ENCODE assay signal across 8 cellular contexts in the genomic region with DNA sequence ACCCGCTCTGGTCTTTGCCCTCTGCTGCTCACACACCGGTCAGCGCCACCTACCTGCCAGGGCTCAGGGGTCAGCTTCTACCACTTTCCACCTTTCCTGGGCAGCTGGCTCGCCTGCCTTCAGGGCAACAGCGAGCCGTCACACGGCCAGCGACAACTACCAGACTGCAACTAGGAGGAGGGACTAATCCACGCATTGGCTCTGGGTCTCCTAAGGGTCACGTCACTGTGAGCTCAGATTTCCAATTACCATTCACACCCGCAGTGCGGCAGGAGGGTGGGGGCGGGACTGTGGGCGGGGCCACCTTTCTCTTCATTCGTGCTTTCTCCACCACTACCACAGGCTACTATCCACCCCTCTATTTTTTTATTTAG. TPM values are rescaled to one million over a fixed set of nuclear protein-coding genes. Genes with fewer than 3 reads are reported as not detected.
DNase-seq lines count a peak whose midpoint lies in the region; ATAC-seq and TF ChIP-seq lines count a peak whose summit lies in the region.

A gene (minus strand): TSS at position 172 of the 374 bp plus-strand sequence. CDS start 1,712 bp downstream, outside the sequence.

- peak within 1 kb of the TSS; percentile 86; the same call in 1 of the 2 replicates for H2AFZ ChIP-seq in GM23338

- no peak for TF ChIP-seq CTCF in GM23338 (conservative IDR thresholded peaks at IDR 0.05; ENCODE audit: low read depth in 2 of 2)
- TF ChIP-seq CTCF in left lung (IDR thresholded peaks at IDR 0.05) = no peak

- peaks cover 4% of the 10 kb centered on the region; the same call in 1 of the 3 replicates for H3K9me3 Mint-ChIP-seq in GM23338

- H3K27ac ChIP-seq in GM23338 (ENCODE audit: low read depth) (peak within 1 kb of the TSS; percentile 95), left lung (no peak within 1 kb of the TSS)

- peaks cover 5% of the 10 kb centered on the region; the same call in 2 of the 3 replicates for H3K36me3 Mint-ChIP-seq in GM23338 (ENCODE audit: low read depth)

- H3K9me3 ChIP-seq in left lung = no peaks in the 10 kb centered on the region

- H3K4me1 ChIP-seq in GM23338 (ENCODE audit: insufficient read depth) = peaks cover 4% of the 10 kb centered on the region
- no peaks in the 10 kb centered on the region for H3K4me1 ChIP-seq in left lung

- H3F3A ChIP-seq in GM23338 (replicated peaks; ENCODE audit: low read depth) = no peaks in the 10 kb centered on the region

- peak within 1 kb of the TSS; percentile 95 for H3K27ac Mint-ChIP-seq in GM23338

- DNase-seq in DMS79 (lab: John Stamatoyannopoulos, UW) = peak; percentile 55
- peak; percentile 84 for DNase-seq in GM23338 (ENCODE audit: low spot score)
- peak; percentile 89 for DNase-seq in NCI-H1092 treated with DMSO at 0.1 percent for 48 hours (lab: John Stamatoyannopoulos, UW)
- peak; percentile 2 to 24 (median 12) for DNase-seq in activated CD4-positive, CD25-positive, alpha-beta regulatory T cell (lab: John Stamatoyannopoulos, UW)
- peak; percentile 35 to 53 for DNase-seq in cerebellar nuclear complex (lab: John Stamatoyannopoulos, UW)
- DNase-seq in left lung = peak; percentile 51 to 79
- peak; percentile 6 to 27 for DNase-seq in stimulated activated CD4-positive, alpha-beta T cell treated with anti-CD3 and anti-CD28 coated beads, Interleukin-4, amount 100 ng/mL, for 48 hours (ENCODE audit: low read depth in 2 of 2)
- no peak for DNase-seq in mesenteric fat pad (ENCODE audit: low spot score)

- ATAC-seq in GM23338 (peak; percentile 94), left lung (peak; percentile 98)

- 0 out of 3 replicates have a peak, but pooled peaks cover 2% of the 10 kb centered on the region for H3K4me1 Mint-ChIP-seq in GM23338

- intact Hi-C loops in left lung (cut with DNase I) = no loop called here

- no peaks in the 10 kb centered on the region for H3K79me2 ChIP-seq in GM23338 (replicated peaks; ENCODE audit: insufficient read depth)

- H3K27me3 ChIP-seq in GM23338 (ENCODE audit: insufficient read depth) (peaks cover 4% of the 10 kb centered on the region), left lung (peaks cover 0 to 13% of the 10 kb centered on the region in 2 donors)

- no peaks in the 10 kb centered on the region for H3K36me3 ChIP-seq in GM23338 (ENCODE audit: insufficient read depth)
- no peaks in the 10 kb centered on the region for H3K36me3 ChIP-seq in left lung

- peaks cover 1% of the 10 kb centered on the region for H3K27me3 Mint-ChIP-seq in GM23338 (ENCODE audit: insufficient read depth, low read depth, poor library complexity)

- H3K4me3 ChIP-seq in GM23338 (peak within 1 kb of the TSS; percentile 69), left lung (peak within 1 kb of the TSS; percentile 27 to 42)

- H3K4me3 Mint-ChIP-seq in GM23338 = peak within 1 kb of the TSS; percentile 99

- H3K4me2 ChIP-seq in GM23338 = peak within 1 kb of the TSS; percentile 83

- no peaks in the 10 kb centered on the region for H3K9me2 ChIP-seq in GM23338 (ENCODE audit: insufficient read depth)

- H4K20me1 ChIP-seq in GM23338 (replicated peaks; ENCODE audit: insufficient read depth) = no peaks in the 10 kb centered on the region

TF ChIP-seq in GM23338, 12 proteins besides CTCF, POLR2A, EP300 and RAD21:
- TF ChIP-seq NANOG (IDR thresholded peaks at IDR 0.05; ENCODE audit: borderline replicate concordance) = no peak
- peak; percentile 82 for TF ChIP-seq CREB1 (CRISPR knock-in tag; IDR thresholded peaks at IDR 0.05; ENCODE audit: low read depth)
- TF ChIP-seq EZH2 (IDR thresholded peaks at IDR 0.05; ENCODE audit: low read depth, unreplicated experiment) = no peak
- no peak for TF ChIP-seq JUNB (IDR thresholded peaks at IDR 0.05; ENCODE audit: unreplicated experiment)
- peak; percentile 67 for TF ChIP-seq POLR2AphosphoS5 (IDR thresholded peaks at IDR 0.05; ENCODE audit: low read depth)
- TF ChIP-seq, protein P1, sequence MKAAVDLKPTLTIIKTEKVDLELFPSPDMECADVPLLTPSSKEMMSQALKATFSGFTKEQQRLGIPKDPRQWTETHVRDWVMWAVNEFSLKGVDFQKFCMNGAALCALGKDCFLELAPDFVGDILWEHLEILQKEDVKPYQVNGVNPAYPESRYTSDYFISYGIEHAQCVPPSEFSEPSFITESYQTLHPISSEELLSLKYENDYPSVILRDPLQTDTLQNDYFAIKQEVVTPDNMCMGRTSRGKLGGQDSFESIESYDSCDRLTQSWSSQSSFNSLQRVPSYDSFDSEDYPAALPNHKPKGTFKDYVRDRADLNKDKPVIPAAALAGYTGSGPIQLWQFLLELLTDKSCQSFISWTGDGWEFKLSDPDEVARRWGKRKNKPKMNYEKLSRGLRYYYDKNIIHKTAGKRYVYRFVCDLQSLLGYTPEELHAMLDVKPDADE (IDR thresholded peaks at IDR 0.05) = no peak

RNA-seq across cellular contexts. Expression of the gene that starts here (rescaled TPM):
- total RNA-seq in GM23338 (2014; rRNA removed; shearing (Covaris generic)) = 12.0 and 22.4 TPM in 2 replicates
- polyA plus RNA-seq in GM23338 (2016; fragmentation: Nextera tagmentation; extraction: Ambion mirVana) = 30.8 and 34.7 TPM in 2 replicates
- total RNA-seq in left lung = 1 to 10 TPM; 4.7 to 4.9 TPM
- 1.2 TPM for total RNA-seq in mesenteric fat pad
